Comparison of ENCODE assay signal across 9 cellular contexts in genomic region chr3:141649871-141650270, GRCh38.
"Had no signal": no experiment of that assay in that cellular context is flagged by ENCODE, and none has a peak within 500 bp of the region (broad histone marks: within the 10 kb centered on the region; RNA-seq: fewer than 3 reads in every experiment).

No MANE protein-coding gene starts in this region.

- H3K4me3 Mint-ChIP-seq: HFFc6, IgD-negative memory B cell had no signal

- H3K9ac ChIP-seq: GM23248 had no signal

- H3K27ac Mint-ChIP-seq: HFFc6, IgD-negative memory B cell had no signal

- H3K9me3 Mint-ChIP-seq: HFFc6 had no signal

- DNase-seq: GM23248, GOT3, H7, HFFc6 had no signal

- H3K27ac ChIP-seq: GM23248, HL-60 had no signal

- ATAC-seq: HCT116, HepG2 had no signal

- H3K9me3 ChIP-seq: HAP-1 had no signal

- H3K36me3 ChIP-seq: HAP-1 had no signal

- H2AFZ ChIP-seq: GM23248 had no signal

- H3K4me3 ChIP-seq: GM23248, HAP-1 had no signal

- H3K4me1 ChIP-seq: HAP-1 had no signal
